ENCODE assay signal across 22 cellular contexts in genomic region chr18:61749031-61749430, GRCh38.
"Had no signal": no experiment of that assay in that cellular context is flagged by ENCODE, and none has a peak within 500 bp of the region (broad histone marks: within the 10 kb centered on the region; RNA-seq: fewer than 3 reads in every experiment).

No MANE protein-coding gene starts in this region.

- ATAC-seq: effector memory CD8-positive, alpha-beta T cell; left lobe of liver; naive thymus-derived CD4-positive, alpha-beta T cell had no signal

- H3K36me3 Mint-ChIP-seq: naive thymus-derived CD4-positive, alpha-beta T cell had no signal

- H3K27ac Mint-ChIP-seq: effector memory CD8-positive, alpha-beta T cell; naive thymus-derived CD4-positive, alpha-beta T cell; nephron progenitor cell had no signal

- H3K27me3 ChIP-seq: esophagus squamous epithelium, sigmoid colon, stomach, transverse colon had no signal

- H3K4me3 ChIP-seq: esophagus squamous epithelium, lung, prostate gland, sigmoid colon, stomach, thoracic aorta, transverse colon had no signal

- H3K4me1 ChIP-seq: esophagus squamous epithelium, parathyroid adenoma, prostate gland had no signal

- H3K4me3 Mint-ChIP-seq: central memory CD8-positive, alpha-beta T cell; effector memory CD8-positive, alpha-beta T cell; naive thymus-derived CD4-positive, alpha-beta T cell; nephron progenitor cell had no signal

- H3K27ac ChIP-seq: parathyroid adenoma, prostate gland, sigmoid colon, stomach, thoracic aorta, transverse colon had no signal

- H3K9me3 Mint-ChIP-seq: central memory CD8-positive, alpha-beta T cell; effector memory CD8-positive, alpha-beta T cell; nephron progenitor cell had no signal

- H3K9me3 ChIP-seq: esophagus squamous epithelium, prostate gland, sigmoid colon, stomach, thoracic aorta, transverse colon had no signal

- H3K9ac ChIP-seq: parathyroid adenoma had no signal

- H3K36me3 ChIP-seq: esophagus squamous epithelium, prostate gland, sigmoid colon, stomach, thoracic aorta, transverse colon had no signal

- H3K4me1 Mint-ChIP-seq: central memory CD8-positive, alpha-beta T cell had no signal

- DNase-seq: cortex of kidney; effector memory CD8-positive, alpha-beta T cell; esophagus squamous epithelium; foreskin fibroblast; hippocampal formation; mesendoderm; naive thymus-derived CD4-positive, alpha-beta T cell; nephron progenitor cell; retina; sigmoid colon; small intestine; stimulated activated CD4-positive, alpha-beta T cell treated with anti-CD3 and anti-CD28 coated beads, Interleukin-12 subunit alpha, Interleukin-12 subunit beta, amount 100 ng/mL, for 4 hours; stimulated activated naive CD4-positive, alpha-beta T cell; stomach; substantia nigra; transverse colon had no signal
